In genomic region chr15:45543051-45543450, GRCh38 we compare ENCODE assay signal across 14 cellular contexts.
"Had no signal": no experiment of that assay in that cellular context is flagged by ENCODE, and none has a peak within 500 bp of the region (broad histone marks: within the 10 kb centered on the region; RNA-seq: fewer than 3 reads in every experiment).

No MANE protein-coding gene starts in this region.

- DNase-seq: colonic mucosa; cortex of kidney; effector memory CD4-positive, alpha-beta T cell; foreskin keratinocyte; heart left ventricle; left cardiac atrium; left lung; left ventricle myocardium superior; lower lobe of right lung; mesenchymal stem cell; mucosa of descending colon had no signal

- H3K36me3 ChIP-seq: colonic mucosa, esophagus muscularis mucosa, gastroesophageal sphincter, heart left ventricle, left lung, lower lobe of right lung had no signal

- H3K4me3 ChIP-seq: colonic mucosa, esophagus muscularis mucosa, gastroesophageal sphincter, heart left ventricle, hepatocyte, left lung, lower lobe of right lung, mucosa of descending colon had no signal

- H3K27me3 ChIP-seq: colonic mucosa, esophagus muscularis mucosa, foreskin keratinocyte, gastroesophageal sphincter, heart left ventricle, hepatocyte, left lung had no signal

- H3K4me2 ChIP-seq: hepatocyte had no signal

- H3K9me3 ChIP-seq: colonic mucosa, esophagus muscularis mucosa, gastroesophageal sphincter, heart left ventricle, left lung, lower lobe of right lung, mucosa of descending colon had no signal

- H2AFZ ChIP-seq: hepatocyte had no signal

- H3K27ac ChIP-seq: colonic mucosa, esophagus muscularis mucosa, foreskin keratinocyte, gastroesophageal sphincter, heart left ventricle, hepatocyte, left lung, lower lobe of right lung had no signal

- H3K4me1 ChIP-seq: colonic mucosa, esophagus muscularis mucosa, foreskin keratinocyte, gastroesophageal sphincter, heart left ventricle, left lung, lower lobe of right lung had no signal

- H3K79me2 ChIP-seq: hepatocyte had no signal
